In genomic region chr7:116236020-116236630, GRCh38 we compare ENCODE assay signal across 7 cellular contexts. TPM values are rescaled to one million over a fixed set of nuclear protein-coding genes. Genes with fewer than 3 reads are reported as not detected.
DNase-seq lines count a peak whose midpoint lies in the region; ATAC-seq and TF ChIP-seq lines count a peak whose summit lies in the region.

No MANE protein-coding gene starts in this region.

- H3K4me1 Mint-ChIP-seq in activated CD4-positive, alpha-beta memory T cell treated with anti-CD3 and anti-CD28 coated beads, Interleukin-2, amount 10 ng/mL, durations not matched to agents 7 days and 5 days: peaks cover 50% of the 10 kb centered on the region
- H3K4me1 Mint-ChIP-seq in neural progenitor cell: peaks cover 2% of the 10 kb centered on the region

- H3K27me3 Mint-ChIP-seq in activated CD4-positive, alpha-beta memory T cell treated with anti-CD3 and anti-CD28 coated beads, Interleukin-2, amount 10 ng/mL, durations not matched to agents 7 days and 5 days: no peaks in the 10 kb centered on the region
- H3K27me3 Mint-ChIP-seq in neural progenitor cell (ENCODE audit: insufficient read depth, low read depth): no peaks in the 10 kb centered on the region

- peaks cover 16 to 30% (median 20%) of the 10 kb centered on the region in 3 donors for H3K4me1 ChIP-seq in esophagus squamous epithelium
- no peaks in the 10 kb centered on the region for H3K4me1 ChIP-seq in neural progenitor cell

- H3K36me3 Mint-ChIP-seq in activated CD4-positive, alpha-beta memory T cell treated with anti-CD3 and anti-CD28 coated beads, Interleukin-2, amount 10 ng/mL, durations not matched to agents 7 days and 5 days (ENCODE audit: low read depth): peaks cover 43% of the 10 kb centered on the region
- H3K36me3 Mint-ChIP-seq in neural progenitor cell: peaks cover 1% of the 10 kb centered on the region

- no peaks in the 10 kb centered on the region for H3K27me3 ChIP-seq in H7 (ENCODE audit: control insufficient read depth, insufficient read depth, low read length)
- H3K27me3 ChIP-seq in esophagus squamous epithelium: no peaks in the 10 kb centered on the region
- H3K27me3 ChIP-seq in neural progenitor cell: no peaks in the 10 kb centered on the region

- H3K36me3 ChIP-seq in H7 (replicated peaks; ENCODE audit: control insufficient read depth, insufficient read depth, low read length): no peaks in the 10 kb centered on the region
- H3K36me3 ChIP-seq in esophagus squamous epithelium: peaks cover 0 to 19% (median 0%) of the 10 kb centered on the region in 3 donors
- no peaks in the 10 kb centered on the region for H3K36me3 ChIP-seq in neural progenitor cell

- H3K79me2 ChIP-seq in neural progenitor cell (ENCODE audit: low read depth): no peaks in the 10 kb centered on the region

- no peak overlapping the region for H3K27ac Mint-ChIP-seq in activated CD4-positive, alpha-beta memory T cell treated with anti-CD3 and anti-CD28 coated beads, Interleukin-2, amount 10 ng/mL, durations not matched to agents 7 days and 5 days
- H3K27ac Mint-ChIP-seq in neural progenitor cell: no peak overlapping the region

- TF ChIP-seq CTCF in GM10266 (IDR thresholded peaks at IDR 0.05; ENCODE audit: control insufficient read depth, insufficient read depth, low read depth, missing control alignments) (peak; percentile 37), esophagus squamous epithelium (IDR thresholded peaks at IDR 0.05) (peak; percentile 27 to 68 (median 54)), neural progenitor cell (IDR thresholded peaks at IDR 0.05) (peak; percentile 73)

- WGBS in esophagus squamous epithelium, 2 donors: 12 to 16% methylated on average over 2 of the region's 2 CpGs

- H3K9me3 Mint-ChIP-seq in activated CD4-positive, alpha-beta memory T cell treated with anti-CD3 and anti-CD28 coated beads, Interleukin-2, amount 10 ng/mL, durations not matched to agents 7 days and 5 days: no peaks in the 10 kb centered on the region
- no peaks in the 10 kb centered on the region for H3K9me3 Mint-ChIP-seq in neural progenitor cell

- H3K9me3 ChIP-seq in esophagus squamous epithelium: no peaks in the 10 kb centered on the region
- H3K9me3 ChIP-seq in neural progenitor cell (ENCODE audit: low read depth): no peaks in the 10 kb centered on the region

- intact Hi-C loops in esophagus squamous epithelium (cut with DNase I): loop anchor here (5.0 kb wide), 1 partner anchor 59 kb away; no protein-coding TSS in a partner anchor

- no peak for TF ChIP-seq POLR2A in esophagus squamous epithelium (IDR thresholded peaks at IDR 0.05)

- H3K4me3 Mint-ChIP-seq in activated CD4-positive, alpha-beta memory T cell treated with anti-CD3 and anti-CD28 coated beads, Interleukin-2, amount 10 ng/mL, durations not matched to agents 7 days and 5 days: no peak overlapping the region
- H3K4me3 Mint-ChIP-seq in neural progenitor cell: no peak overlapping the region

- H2AFZ ChIP-seq in neural progenitor cell (replicated peaks): no peak overlapping the region

- no peaks in the 10 kb centered on the region for H4K20me1 ChIP-seq in neural progenitor cell (ENCODE audit: low read depth)

- POLR2A ChIA-PET in activated CD4-positive, alpha-beta memory T cell treated with anti-CD3 and anti-CD28 coated beads, Interleukin-2, amount 10 ng/mL, durations not matched to agents 7 days and 5 days (lab: Charles Lee): interaction anchor here (1.8 to 2.9 kb wide), 3 partner anchors 20 to 56 kb away, joined by 10 to 22 read pairs (median 13); partner anchors contain the start of gene TES

- no peak overlapping the region for H3K27ac ChIP-seq in esophagus squamous epithelium
- H3K27ac ChIP-seq in neural progenitor cell: no peak overlapping the region

- CTCF ChIA-PET in activated CD4-positive, alpha-beta memory T cell treated with anti-CD3 and anti-CD28 coated beads, Interleukin-2, amount 10 ng/mL, durations not matched to agents 7 days and 5 days (lab: Charles Lee): interaction anchor here (0.6 to 8.3 kb wide), 19 partner anchors 11 to 353 kb away, joined by 3 to 198 read pairs (median 6); partner anchors contain the start of gene TES

- ATAC-seq in HG02763 (IDR thresholded peaks at IDR 0.05; ENCODE audit: unreplicated experiment): no peak

- no peaks in the 10 kb centered on the region for H3F3A ChIP-seq in neural progenitor cell (ENCODE audit: low read depth)

- no peak overlapping the region for H3K4me2 ChIP-seq in neural progenitor cell

- no peak overlapping the region for H3K9ac ChIP-seq in neural progenitor cell

- DNase-seq in GM10266 (ENCODE audit: extremely low spot score) (peak; percentile 20), H7 (peak; percentile 15), NCI-H2171 treated with DMSO at 0.1 percent for 48 hours (lab: John Stamatoyannopoulos, UW) (peak; percentile 18), esophagus squamous epithelium (lab: John Stamatoyannopoulos, UW) (no peak), neural progenitor cell (ENCODE audit: low spot score) (peak; percentile 56)
- DNase-seq in activated CD4-positive, alpha-beta memory T cell treated with anti-CD3 and anti-CD28 coated beads, Interleukin-2, amount 10 ng/mL, durations not matched to agents 7 days and 5 days: peak; percentile 60

- no peak overlapping the region for H3K4me3 ChIP-seq in H7 (ENCODE audit: insufficient read depth, low read depth, low read length)
- H3K4me3 ChIP-seq in esophagus squamous epithelium: no peak overlapping the region
- no peak overlapping the region for H3K4me3 ChIP-seq in neural progenitor cell

RNA-seq across cellular contexts. Expression of gene TES, which starts 25.8 kb away (rescaled TPM):
- 72.5 and 87.3 TPM in 2 replicates for total RNA-seq in H7 (2014; rRNA removed; shearing (Covaris generic))
- 100 to 1,000 TPM; 134 to 140 TPM for total RNA-seq in activated CD4-positive, alpha-beta memory T cell treated with anti-CD3 and anti-CD28 coated beads, Interleukin-2, amount 10 ng/mL, durations not matched to agents 7 days and 5 days
- total RNA-seq in esophagus squamous epithelium: 100 to 1,000 TPM in 1 of 4 donors, 10 to 100 TPM in 3; 34.8 to 155 (median 67.0) TPM
- total RNA-seq in neural progenitor cell (ENCODE audit: low replicate concordance): 5.9 and 10.6 TPM in 2 replicates
